In genomic region chr18:74148543-74149070, GRCh38 we compare ENCODE assay signal across 1 cellular context.
TF ChIP-seq lines count a peak whose summit lies in the region.

No MANE protein-coding gene starts in this region.

TF ChIP-seq in K562, 482 proteins besides CTCF, POLR2A, EP300 and RAD21 (continued from another document and continues in another):
- TF ChIP-seq ATF7 (IDR thresholded peaks at IDR 0.05) = 0 out of 2 replicates have a peak, but pooled peaks have one; percentile 2
- TF ChIP-seq RHOXF2B (CRISPR knock-in tag; conservative IDR thresholded peaks at IDR 0.05) = no peak
- no peak for TF ChIP-seq ETV6 (IDR thresholded peaks at IDR 0.05; ENCODE audit: borderline replicate concordance in 1 of 2, low read depth in 2 of 2, low read length in 1 of 2)
- no peak for TF ChIP-seq ETV6 (CRISPR knock-in tag; IDR thresholded peaks at IDR 0.05; ENCODE audit: borderline replicate concordance)
- no peak for TF ChIP-seq NFIX (CRISPR knock-in tag; IDR thresholded peaks at IDR 0.05; ENCODE audit: low read depth)
- no peak for TF ChIP-seq REST (CRISPR knock-in tag; IDR thresholded peaks at IDR 0.05; ENCODE audit: low read depth)
- TF ChIP-seq MED1 (CRISPR knock-in tag; IDR thresholded peaks at IDR 0.05; ENCODE audit: borderline replicate concordance) = no peak
- no peak for TF ChIP-seq RUNX1 (IDR thresholded peaks at IDR 0.05; ENCODE audit: low read depth)
- TF ChIP-seq COPS2 (conservative IDR thresholded peaks at IDR 0.05) = no peak
- peak in 1 of 2 experiments; percentile 72; a peak in 1 of 4 replicates for TF ChIP-seq SIN3A (IDR thresholded peaks at IDR 0.05; ENCODE audit: borderline replicate concordance in 2 of 2, control insufficient read depth in 1 of 2, low read depth in 2 of 2, low read length in 2 of 2)
- TF ChIP-seq ZNF561 (CRISPR knock-in tag; conservative IDR thresholded peaks at IDR 0.05) = no peak
- TF ChIP-seq ZNF174 (CRISPR knock-in tag; IDR thresholded peaks at IDR 0.05) = no peak
- no peak for TF ChIP-seq ZNF609 (CRISPR knock-in tag; IDR thresholded peaks at IDR 0.05; ENCODE audit: borderline replicate concordance)
- no peak for TF ChIP-seq CCAR2 (IDR thresholded peaks at IDR 0.05; ENCODE audit: low read depth, low read length)
- peak; percentile 33 for TF ChIP-seq TAF9B (IDR thresholded peaks at IDR 0.05; ENCODE audit: partially characterized antibody)
- no peak for TF ChIP-seq CHCHD3 (CRISPR knock-in tag; IDR thresholded peaks at IDR 0.05)
- TF ChIP-seq JUN (IDR thresholded peaks at IDR 0.05; ENCODE audit: borderline replicate concordance, low read depth, low read length) = no peak
- no peak for TF ChIP-seq JUN (CRISPR knock-in tag; IDR thresholded peaks at IDR 0.05; ENCODE audit: borderline replicate concordance)
- no peak for TF ChIP-seq GTF2E2 (tag; IDR thresholded peaks at IDR 0.05)
- peak; percentile 43 for TF ChIP-seq TAF1 (IDR thresholded peaks at IDR 0.05; ENCODE audit: control insufficient read depth, extremely low read depth, insufficient read depth, low read length, severe bottlenecking)
- TF ChIP-seq, protein P1, sequence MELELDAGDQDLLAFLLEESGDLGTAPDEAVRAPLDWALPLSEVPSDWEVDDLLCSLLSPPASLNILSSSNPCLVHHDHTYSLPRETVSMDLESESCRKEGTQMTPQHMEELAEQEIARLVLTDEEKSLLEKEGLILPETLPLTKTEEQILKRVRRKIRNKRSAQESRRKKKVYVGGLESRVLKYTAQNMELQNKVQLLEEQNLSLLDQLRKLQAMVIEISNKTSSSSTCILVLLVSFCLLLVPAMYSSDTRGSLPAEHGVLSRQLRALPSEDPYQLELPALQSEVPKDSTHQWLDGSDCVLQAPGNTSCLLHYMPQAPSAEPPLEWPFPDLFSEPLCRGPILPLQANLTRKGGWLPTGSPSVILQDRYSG (tag; conservative IDR thresholded peaks at IDR 0.05; ENCODE audit: low read depth) = no peak
- no peak for TF ChIP-seq ZNF77 (CRISPR knock-in tag; IDR thresholded peaks at IDR 0.05)
- TF ChIP-seq ZEB2 (IDR thresholded peaks at IDR 0.05) = no peak
- TF ChIP-seq, protein P2, sequence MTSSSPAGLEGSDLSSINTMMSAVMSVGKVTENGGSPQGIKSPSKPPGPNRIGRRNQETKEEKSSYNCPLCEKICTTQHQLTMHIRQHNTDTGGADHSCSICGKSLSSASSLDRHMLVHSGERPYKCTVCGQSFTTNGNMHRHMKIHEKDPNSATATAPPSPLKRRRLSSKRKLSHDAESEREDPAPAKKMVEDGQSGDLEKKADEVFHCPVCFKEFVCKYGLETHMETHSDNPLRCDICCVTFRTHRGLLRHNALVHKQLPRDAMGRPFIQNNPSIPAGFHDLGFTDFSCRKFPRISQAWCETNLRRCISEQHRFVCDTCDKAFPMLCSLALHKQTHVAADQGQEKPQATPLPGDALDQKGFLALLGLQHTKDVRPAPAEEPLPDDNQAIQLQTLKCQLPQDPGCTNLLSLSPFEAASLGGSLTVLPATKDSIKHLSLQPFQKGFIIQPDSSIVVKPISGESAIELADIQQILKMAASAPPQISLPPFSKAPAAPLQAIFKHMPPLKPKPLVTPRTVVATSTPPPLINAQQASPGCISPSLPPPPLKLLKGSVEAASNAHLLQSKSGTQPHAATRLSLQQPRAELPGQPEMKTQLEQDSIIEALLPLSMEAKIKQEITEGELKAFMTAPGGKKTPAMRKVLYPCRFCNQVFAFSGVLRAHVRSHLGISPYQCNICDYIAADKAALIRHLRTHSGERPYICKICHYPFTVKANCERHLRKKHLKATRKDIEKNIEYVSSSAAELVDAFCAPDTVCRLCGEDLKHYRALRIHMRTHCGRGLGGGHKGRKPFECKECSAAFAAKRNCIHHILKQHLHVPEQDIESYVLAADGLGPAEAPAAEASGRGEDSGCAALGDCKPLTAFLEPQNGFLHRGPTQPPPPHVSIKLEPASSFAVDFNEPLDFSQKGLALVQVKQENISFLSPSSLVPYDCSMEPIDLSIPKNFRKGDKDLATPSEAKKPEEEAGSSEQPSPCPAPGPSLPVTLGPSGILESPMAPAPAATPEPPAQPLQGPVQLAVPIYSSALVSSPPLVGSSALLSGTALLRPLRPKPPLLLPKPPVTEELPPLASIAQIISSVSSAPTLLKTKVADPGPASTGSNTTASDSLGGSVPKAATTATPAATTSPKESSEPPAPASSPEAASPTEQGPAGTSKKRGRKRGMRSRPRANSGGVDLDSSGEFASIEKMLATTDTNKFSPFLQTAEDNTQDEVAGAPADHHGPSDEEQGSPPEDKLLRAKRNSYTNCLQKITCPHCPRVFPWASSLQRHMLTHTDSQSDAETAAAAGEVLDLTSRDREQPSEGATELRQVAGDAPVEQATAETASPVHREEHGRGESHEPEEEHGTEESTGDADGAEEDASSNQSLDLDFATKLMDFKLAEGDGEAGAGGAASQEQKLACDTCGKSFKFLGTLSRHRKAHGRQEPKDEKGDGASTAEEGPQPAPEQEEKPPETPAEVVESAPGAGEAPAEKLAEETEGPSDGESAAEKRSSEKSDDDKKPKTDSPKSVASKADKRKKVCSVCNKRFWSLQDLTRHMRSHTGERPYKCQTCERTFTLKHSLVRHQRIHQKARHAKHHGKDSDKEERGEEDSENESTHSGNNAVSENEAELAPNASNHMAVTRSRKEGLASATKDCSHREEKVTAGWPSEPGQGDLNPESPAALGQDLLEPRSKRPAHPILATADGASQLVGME (CRISPR knock-in tag; IDR thresholded peaks at IDR 0.05) = no peak
- no peak for TF ChIP-seq E2F4 (CRISPR knock-in tag; IDR thresholded peaks at IDR 0.05; ENCODE audit: low read depth)
- TF ChIP-seq, protein P3, sequence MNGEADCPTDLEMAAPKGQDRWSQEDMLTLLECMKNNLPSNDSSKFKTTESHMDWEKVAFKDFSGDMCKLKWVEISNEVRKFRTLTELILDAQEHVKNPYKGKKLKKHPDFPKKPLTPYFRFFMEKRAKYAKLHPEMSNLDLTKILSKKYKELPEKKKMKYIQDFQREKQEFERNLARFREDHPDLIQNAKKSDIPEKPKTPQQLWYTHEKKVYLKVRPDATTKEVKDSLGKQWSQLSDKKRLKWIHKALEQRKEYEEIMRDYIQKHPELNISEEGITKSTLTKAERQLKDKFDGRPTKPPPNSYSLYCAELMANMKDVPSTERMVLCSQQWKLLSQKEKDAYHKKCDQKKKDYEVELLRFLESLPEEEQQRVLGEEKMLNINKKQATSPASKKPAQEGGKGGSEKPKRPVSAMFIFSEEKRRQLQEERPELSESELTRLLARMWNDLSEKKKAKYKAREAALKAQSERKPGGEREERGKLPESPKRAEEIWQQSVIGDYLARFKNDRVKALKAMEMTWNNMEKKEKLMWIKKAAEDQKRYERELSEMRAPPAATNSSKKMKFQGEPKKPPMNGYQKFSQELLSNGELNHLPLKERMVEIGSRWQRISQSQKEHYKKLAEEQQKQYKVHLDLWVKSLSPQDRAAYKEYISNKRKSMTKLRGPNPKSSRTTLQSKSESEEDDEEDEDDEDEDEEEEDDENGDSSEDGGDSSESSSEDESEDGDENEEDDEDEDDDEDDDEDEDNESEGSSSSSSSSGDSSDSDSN (IDR thresholded peaks at IDR 0.05; ENCODE audit: borderline replicate concordance in 1 of 2, low read depth in 2 of 2, low read length in 2 of 2) = no peak
- TF ChIP-seq ZNF354B (CRISPR knock-in tag; IDR thresholded peaks at IDR 0.05) = no peak
- TF ChIP-seq TRIM28 (IDR thresholded peaks at IDR 0.05) = no peak
- peak; percentile 0 for TF ChIP-seq NEUROD1 (IDR thresholded peaks at IDR 0.05; ENCODE audit: borderline replicate concordance, low read depth, low read length, partially characterized antibody)
- TF ChIP-seq POU5F1 (IDR thresholded peaks at IDR 0.05; ENCODE audit: borderline replicate concordance, low read depth, low read length, partially characterized antibody) = no peak
- TF ChIP-seq ZNF217 (CRISPR knock-in tag; IDR thresholded peaks at IDR 0.05) = no peak
- TF ChIP-seq, protein P4, sequence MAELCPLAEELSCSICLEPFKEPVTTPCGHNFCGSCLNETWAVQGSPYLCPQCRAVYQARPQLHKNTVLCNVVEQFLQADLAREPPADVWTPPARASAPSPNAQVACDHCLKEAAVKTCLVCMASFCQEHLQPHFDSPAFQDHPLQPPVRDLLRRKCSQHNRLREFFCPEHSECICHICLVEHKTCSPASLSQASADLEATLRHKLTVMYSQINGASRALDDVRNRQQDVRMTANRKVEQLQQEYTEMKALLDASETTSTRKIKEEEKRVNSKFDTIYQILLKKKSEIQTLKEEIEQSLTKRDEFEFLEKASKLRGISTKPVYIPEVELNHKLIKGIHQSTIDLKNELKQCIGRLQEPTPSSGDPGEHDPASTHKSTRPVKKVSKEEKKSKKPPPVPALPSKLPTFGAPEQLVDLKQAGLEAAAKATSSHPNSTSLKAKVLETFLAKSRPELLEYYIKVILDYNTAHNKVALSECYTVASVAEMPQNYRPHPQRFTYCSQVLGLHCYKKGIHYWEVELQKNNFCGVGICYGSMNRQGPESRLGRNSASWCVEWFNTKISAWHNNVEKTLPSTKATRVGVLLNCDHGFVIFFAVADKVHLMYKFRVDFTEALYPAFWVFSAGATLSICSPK (IDR thresholded peaks at IDR 0.05; ENCODE audit: borderline replicate concordance) = no peak
- TF ChIP-seq, protein P5, sequence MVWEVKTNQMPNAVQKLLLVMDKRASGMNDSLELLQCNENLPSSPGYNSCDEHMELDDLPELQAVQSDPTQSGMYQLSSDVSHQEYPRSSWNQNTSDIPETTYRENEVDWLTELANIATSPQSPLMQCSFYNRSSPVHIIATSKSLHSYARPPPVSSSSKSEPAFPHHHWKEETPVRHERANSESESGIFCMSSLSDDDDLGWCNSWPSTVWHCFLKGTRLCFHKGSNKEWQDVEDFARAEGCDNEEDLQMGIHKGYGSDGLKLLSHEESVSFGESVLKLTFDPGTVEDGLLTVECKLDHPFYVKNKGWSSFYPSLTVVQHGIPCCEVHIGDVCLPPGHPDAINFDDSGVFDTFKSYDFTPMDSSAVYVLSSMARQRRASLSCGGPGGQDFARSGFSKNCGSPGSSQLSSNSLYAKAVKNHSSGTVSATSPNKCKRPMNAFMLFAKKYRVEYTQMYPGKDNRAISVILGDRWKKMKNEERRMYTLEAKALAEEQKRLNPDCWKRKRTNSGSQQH (CRISPR knock-in tag; IDR thresholded peaks at IDR 0.05) = no peak
- TF ChIP-seq, protein P6, sequence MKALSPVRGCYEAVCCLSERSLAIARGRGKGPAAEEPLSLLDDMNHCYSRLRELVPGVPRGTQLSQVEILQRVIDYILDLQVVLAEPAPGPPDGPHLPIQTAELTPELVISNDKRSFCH (CRISPR knock-in tag; IDR thresholded peaks at IDR 0.05) = no peak
- TF ChIP-seq, protein P6 (tag; IDR thresholded peaks at IDR 0.05) = no peak
